Comparison of ENCODE assay signal across 9 cellular contexts in the genomic region with DNA sequence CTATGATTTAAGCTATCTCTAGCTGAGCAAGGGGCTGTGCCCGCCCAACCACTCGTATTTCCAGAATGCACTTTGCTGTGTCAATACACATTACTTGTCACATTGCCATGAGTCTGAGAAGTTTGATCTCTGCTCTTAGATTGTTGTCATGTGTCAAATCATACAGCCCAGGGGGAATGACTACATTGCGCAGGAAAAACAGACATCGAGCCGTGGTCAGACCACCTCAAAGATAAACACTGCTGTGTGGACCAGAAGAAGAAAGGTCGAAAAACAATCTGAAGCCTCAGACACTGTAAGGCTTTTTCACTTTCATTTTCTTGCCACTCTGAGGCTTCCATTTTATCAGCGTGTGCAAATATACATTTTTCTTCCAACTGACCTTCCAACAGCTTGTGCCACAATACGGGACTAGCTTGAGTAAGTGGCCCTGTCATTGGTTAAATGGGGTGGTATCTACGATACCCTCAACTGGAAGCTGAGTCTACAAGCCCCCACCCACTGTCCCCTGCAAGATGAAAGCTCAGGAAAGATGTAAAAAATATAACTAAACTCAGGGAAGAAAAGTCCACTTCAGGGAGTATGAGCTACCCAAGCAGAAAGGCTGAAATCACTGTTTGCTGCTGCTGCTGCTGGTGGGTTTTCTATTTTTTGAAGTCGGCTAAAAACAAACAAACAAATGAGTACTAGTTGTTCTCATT.
DNase-seq lines count a peak whose midpoint lies in the region; ATAC-seq and TF ChIP-seq lines count a peak whose summit lies in the region.
"Had no signal": no experiment of that assay in that cellular context is flagged by ENCODE, and none has a peak within 500 bp of the region (broad histone marks: within the 10 kb centered on the region; RNA-seq: fewer than 3 reads in every experiment).

No MANE protein-coding gene starts in this region.

- H3K4me3 Mint-ChIP-seq in Calu3 (ENCODE audit: low read depth, unreplicated experiment) (peak overlapping the region; percentile 51), WTC11 (no peak overlapping the region)
- H3K4me3 Mint-ChIP-seq in activated T-cell treated with anti-CD3 and anti-CD28 coated beads, Interleukin-2, amount 50 U/mL, for 24 hours: no peak overlapping the region

- H3K4me1 ChIP-seq in psoas muscle: peaks cover 6% of the 10 kb centered on the region

- H3K27me3 ChIP-seq in psoas muscle (ENCODE audit: insufficient read depth in 3 of 3, low read length in 2 of 3): no peaks in the 10 kb centered on the region

- H3K27ac ChIP-seq in psoas muscle: no peak overlapping the region

- DNase-seq in Calu3: no peak
- DNase-seq in RPMI8226: peak; percentile 68
- DNase-seq in fibroblast of villous mesenchyme (ENCODE audit: low read depth): peak; percentile 72
- no peak for DNase-seq in psoas muscle
- DNase-seq in NCI-H146 treated with DMSO at 0.1 percent for 48 hours (lab: John Stamatoyannopoulos, UW; ENCODE audit: unreplicated experiment): no peak
- DNase-seq in activated T-cell treated with anti-CD3 and anti-CD28 coated beads, Interleukin-2, amount 50 U/mL, for 24 hours: no peak
- DNase-seq in WTC11 (ENCODE audit: low spot score): no peak
- DNase-seq in NCI-H510A treated with DMSO at 0.1 percent for 48 hours (lab: John Stamatoyannopoulos, UW): no peak
- DNase-seq: MV-4-11 had no signal

- 76% methylated on average over 10 of the region's 10 CpGs for WGBS in psoas muscle, 3 donors

- no peaks in the 10 kb centered on the region for H3K4me1 Mint-ChIP-seq in Calu3 (ENCODE audit: low read depth, unreplicated experiment)
- no peaks in the 10 kb centered on the region for H3K4me1 Mint-ChIP-seq in activated T-cell treated with anti-CD3 and anti-CD28 coated beads, Interleukin-2, amount 50 U/mL, for 24 hours (ENCODE audit: low read depth)
- peaks cover 25% of the 10 kb centered on the region for H3K4me1 Mint-ChIP-seq in WTC11

- TF ChIP-seq CTCF in Calu3 (IDR thresholded peaks at IDR 0.05; ENCODE audit: unreplicated experiment) (no peak), fibroblast of villous mesenchyme (IDR thresholded peaks at IDR 0.05; ENCODE audit: insufficient read depth, low read depth, low read length) (no peak), psoas muscle (IDR thresholded peaks at IDR 0.05) (no peak), WTC11 (IDR thresholded peaks at IDR 0.05) (no peak)

- ATAC-seq in psoas muscle (no peak), WTC11 (no peak)

- peak overlapping the region; percentile 50 for H3K4me3 ChIP-seq in fibroblast of villous mesenchyme (ENCODE audit: low read depth, low read length)
- H3K4me3 ChIP-seq in psoas muscle: peak overlapping the region; percentile 36

- H3K27me3 Mint-ChIP-seq in Calu3 (ENCODE audit: unreplicated experiment) (no peaks in the 10 kb centered on the region), WTC11 (ENCODE audit: low read depth) (no peaks in the 10 kb centered on the region)
- H3K27me3 Mint-ChIP-seq in activated T-cell treated with anti-CD3 and anti-CD28 coated beads, Interleukin-2, amount 50 U/mL, for 24 hours: no peaks in the 10 kb centered on the region

- BruUV-seq in Calu3 (replicated peaks; lab: Mats Ljungman, UMichigan): no TSS peak

- no peaks in the 10 kb centered on the region for H3K36me3 ChIP-seq in psoas muscle (ENCODE audit: insufficient read depth in 1 of 2, low read depth in 1 of 2)

- H3K36me3 Mint-ChIP-seq in Calu3 (ENCODE audit: insufficient read depth, unreplicated experiment) (no peaks in the 10 kb centered on the region), WTC11 (no peaks in the 10 kb centered on the region)
- H3K36me3 Mint-ChIP-seq in activated T-cell treated with anti-CD3 and anti-CD28 coated beads, Interleukin-2, amount 50 U/mL, for 24 hours (ENCODE audit: low read depth): no peaks in the 10 kb centered on the region

- intact Hi-C loops in Calu3 (cut with micrococcal nuclease; ENCODE audit: unreplicated experiment) (no loop called here), psoas muscle (cut with DNase I) (no loop called here)

- no peaks in the 10 kb centered on the region for H3K9me3 ChIP-seq in psoas muscle

- CTCF ChIA-PET in Calu3 (lab: Charles Lee) (interaction anchor here (1.1 to 1.2 kb wide), 2 partner anchors 22 to 49 kb away, joined by 3 read pairs; no protein-coding TSS in a partner anchor), WTC11 (lab: Charles Lee) (interaction anchor here (0.5 to 2.5 kb wide), 11 partner anchors 10 to 482 kb away, joined by 3 to 19 read pairs (median 4); no protein-coding TSS in a partner anchor)

- H3K27ac Mint-ChIP-seq in Calu3 (ENCODE audit: unreplicated experiment) (no peak overlapping the region), WTC11 (no peak overlapping the region)
- no peak overlapping the region for H3K27ac Mint-ChIP-seq in activated T-cell treated with anti-CD3 and anti-CD28 coated beads, Interleukin-2, amount 50 U/mL, for 24 hours

- no peaks in the 10 kb centered on the region for H3K9me3 Mint-ChIP-seq in Calu3 (ENCODE audit: low read depth, unreplicated experiment)
- H3K9me3 Mint-ChIP-seq in activated T-cell treated with anti-CD3 and anti-CD28 coated beads, Interleukin-2, amount 50 U/mL, for 24 hours: peaks cover 2% of the 10 kb centered on the region
- 0 out of 2 replicates have a peak, but pooled peaks cover 7% of the 10 kb centered on the region for H3K9me3 Mint-ChIP-seq in WTC11

- POLR2A ChIA-PET in WTC11 (lab: Charles Lee): no interaction called here

TF ChIP-seq in WTC11, 78 proteins besides CTCF, POLR2A, EP300 and RAD21 (continues in another document):
- no peak for TF ChIP-seq SOX15 (CRISPR knock-in tag; IDR thresholded peaks at IDR 0.05)
- TF ChIP-seq, protein P1, sequence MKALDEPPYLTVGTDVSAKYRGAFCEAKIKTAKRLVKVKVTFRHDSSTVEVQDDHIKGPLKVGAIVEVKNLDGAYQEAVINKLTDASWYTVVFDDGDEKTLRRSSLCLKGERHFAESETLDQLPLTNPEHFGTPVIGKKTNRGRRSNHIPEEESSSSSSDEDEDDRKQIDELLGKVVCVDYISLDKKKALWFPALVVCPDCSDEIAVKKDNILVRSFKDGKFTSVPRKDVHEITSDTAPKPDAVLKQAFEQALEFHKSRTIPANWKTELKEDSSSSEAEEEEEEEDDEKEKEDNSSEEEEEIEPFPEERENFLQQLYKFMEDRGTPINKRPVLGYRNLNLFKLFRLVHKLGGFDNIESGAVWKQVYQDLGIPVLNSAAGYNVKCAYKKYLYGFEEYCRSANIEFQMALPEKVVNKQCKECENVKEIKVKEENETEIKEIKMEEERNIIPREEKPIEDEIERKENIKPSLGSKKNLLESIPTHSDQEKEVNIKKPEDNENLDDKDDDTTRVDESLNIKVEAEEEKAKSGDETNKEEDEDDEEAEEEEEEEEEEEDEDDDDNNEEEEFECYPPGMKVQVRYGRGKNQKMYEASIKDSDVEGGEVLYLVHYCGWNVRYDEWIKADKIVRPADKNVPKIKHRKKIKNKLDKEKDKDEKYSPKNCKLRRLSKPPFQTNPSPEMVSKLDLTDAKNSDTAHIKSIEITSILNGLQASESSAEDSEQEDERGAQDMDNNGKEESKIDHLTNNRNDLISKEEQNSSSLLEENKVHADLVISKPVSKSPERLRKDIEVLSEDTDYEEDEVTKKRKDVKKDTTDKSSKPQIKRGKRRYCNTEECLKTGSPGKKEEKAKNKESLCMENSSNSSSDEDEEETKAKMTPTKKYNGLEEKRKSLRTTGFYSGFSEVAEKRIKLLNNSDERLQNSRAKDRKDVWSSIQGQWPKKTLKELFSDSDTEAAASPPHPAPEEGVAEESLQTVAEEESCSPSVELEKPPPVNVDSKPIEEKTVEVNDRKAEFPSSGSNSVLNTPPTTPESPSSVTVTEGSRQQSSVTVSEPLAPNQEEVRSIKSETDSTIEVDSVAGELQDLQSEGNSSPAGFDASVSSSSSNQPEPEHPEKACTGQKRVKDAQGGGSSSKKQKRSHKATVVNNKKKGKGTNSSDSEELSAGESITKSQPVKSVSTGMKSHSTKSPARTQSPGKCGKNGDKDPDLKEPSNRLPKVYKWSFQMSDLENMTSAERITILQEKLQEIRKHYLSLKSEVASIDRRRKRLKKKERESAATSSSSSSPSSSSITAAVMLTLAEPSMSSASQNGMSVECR (CRISPR knock-in tag; IDR thresholded peaks at IDR 0.05; ENCODE audit: borderline replicate concordance): no peak
- TF ChIP-seq, protein P2, sequence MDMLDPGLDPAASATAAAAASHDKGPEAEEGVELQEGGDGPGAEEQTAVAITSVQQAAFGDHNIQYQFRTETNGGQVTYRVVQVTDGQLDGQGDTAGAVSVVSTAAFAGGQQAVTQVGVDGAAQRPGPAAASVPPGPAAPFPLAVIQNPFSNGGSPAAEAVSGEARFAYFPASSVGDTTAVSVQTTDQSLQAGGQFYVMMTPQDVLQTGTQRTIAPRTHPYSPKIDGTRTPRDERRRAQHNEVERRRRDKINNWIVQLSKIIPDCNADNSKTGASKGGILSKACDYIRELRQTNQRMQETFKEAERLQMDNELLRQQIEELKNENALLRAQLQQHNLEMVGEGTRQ (CRISPR knock-in tag; IDR thresholded peaks at IDR 0.05): no peak
- TF ChIP-seq, protein P3, sequence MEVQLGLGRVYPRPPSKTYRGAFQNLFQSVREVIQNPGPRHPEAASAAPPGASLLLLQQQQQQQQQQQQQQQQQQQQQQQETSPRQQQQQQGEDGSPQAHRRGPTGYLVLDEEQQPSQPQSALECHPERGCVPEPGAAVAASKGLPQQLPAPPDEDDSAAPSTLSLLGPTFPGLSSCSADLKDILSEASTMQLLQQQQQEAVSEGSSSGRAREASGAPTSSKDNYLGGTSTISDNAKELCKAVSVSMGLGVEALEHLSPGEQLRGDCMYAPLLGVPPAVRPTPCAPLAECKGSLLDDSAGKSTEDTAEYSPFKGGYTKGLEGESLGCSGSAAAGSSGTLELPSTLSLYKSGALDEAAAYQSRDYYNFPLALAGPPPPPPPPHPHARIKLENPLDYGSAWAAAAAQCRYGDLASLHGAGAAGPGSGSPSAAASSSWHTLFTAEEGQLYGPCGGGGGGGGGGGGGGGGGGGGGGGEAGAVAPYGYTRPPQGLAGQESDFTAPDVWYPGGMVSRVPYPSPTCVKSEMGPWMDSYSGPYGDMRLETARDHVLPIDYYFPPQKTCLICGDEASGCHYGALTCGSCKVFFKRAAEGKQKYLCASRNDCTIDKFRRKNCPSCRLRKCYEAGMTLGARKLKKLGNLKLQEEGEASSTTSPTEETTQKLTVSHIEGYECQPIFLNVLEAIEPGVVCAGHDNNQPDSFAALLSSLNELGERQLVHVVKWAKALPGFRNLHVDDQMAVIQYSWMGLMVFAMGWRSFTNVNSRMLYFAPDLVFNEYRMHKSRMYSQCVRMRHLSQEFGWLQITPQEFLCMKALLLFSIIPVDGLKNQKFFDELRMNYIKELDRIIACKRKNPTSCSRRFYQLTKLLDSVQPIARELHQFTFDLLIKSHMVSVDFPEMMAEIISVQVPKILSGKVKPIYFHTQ (CRISPR knock-in tag; IDR thresholded peaks at IDR 0.05): no peak

Comparison
In these comparisons a context has a peak if more than half of its experiments do, and no peak if none do; other contexts are left out.
1. DNase-seq: peak in RPMI8226 (single experiment) and fibroblast of villous mesenchyme (single experiment); none in Calu3 (single experiment), psoas muscle (0 of 2), NCI-H146 treated with DMSO at 0.1 percent for 48 hours (single experiment), activated T-cell treated with anti-CD3 and anti-CD28 coated beads, Interleukin-2, amount 50 U/mL, for 24 hours (single experiment), WTC11 (single experiment) and NCI-H510A treated with DMSO at 0.1 percent for 48 hours (single experiment).